8 cellular contexts compared by ENCODE assay signal in the genomic region with DNA sequence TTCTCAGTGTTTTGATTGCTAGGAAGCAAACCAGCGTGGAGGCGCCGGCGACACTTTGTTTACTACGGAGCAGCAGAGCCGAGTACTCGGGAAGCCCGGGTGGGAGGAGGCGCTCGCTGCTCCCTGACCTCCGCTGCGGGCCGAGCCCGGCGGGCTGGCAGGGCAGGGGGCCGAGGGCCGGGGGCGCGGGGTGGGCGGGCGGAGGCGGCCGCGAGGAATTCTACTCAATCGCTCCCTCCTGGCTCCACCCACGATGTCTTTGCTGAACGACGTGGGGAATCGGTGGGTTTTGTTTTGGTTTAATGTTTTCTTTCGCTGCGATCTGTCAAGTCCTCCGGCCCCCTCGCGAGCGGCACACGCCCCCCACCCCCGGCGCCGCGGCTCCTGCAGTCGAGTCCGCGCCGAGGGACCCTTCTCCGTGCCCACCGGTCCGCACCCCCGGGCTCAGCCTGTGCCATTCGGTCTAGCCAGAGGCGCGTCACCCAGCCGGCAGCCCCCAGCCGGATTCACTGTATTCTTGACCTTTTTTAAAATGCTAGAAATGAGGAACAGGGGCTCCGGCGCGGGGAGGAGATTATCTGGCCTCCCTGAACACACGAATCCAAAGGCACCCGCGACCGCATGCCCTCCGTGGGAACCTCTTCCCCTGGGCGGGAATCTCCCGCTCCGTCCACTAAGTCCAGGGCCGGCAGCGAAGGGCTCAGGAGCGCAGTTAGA. TPM values are rescaled to one million over a fixed set of nuclear protein-coding genes. Genes with fewer than 3 reads are reported as not detected.
A peak's percentile ranks its signal among the peaks of the same experiment; 100 is the strongest.
DNase-seq lines count a peak whose midpoint lies in the region; ATAC-seq and TF ChIP-seq lines count a peak whose summit lies in the region.

No MANE protein-coding gene starts in this region.

- peak overlapping the region; percentile 87 for H3K27ac Mint-ChIP-seq in Calu3 (ENCODE audit: unreplicated experiment)
- H3K27ac Mint-ChIP-seq in activated naive CD4-positive, alpha-beta T cell treated with anti-CD3 and anti-CD28 coated beads, Interleukin-2, amount 50 U/mL, for 24 hours = peak overlapping the region; percentile 95

- intact Hi-C loops in Calu3 (cut with micrococcal nuclease; ENCODE audit: unreplicated experiment) (no loop called here), heart left ventricle (cut with DNase I) (loop anchor here in 9 of 10 donors (2.0 to 10.0 kb wide), 17 partner anchors 80 to 880 kb away; no protein-coding TSS in a partner anchor)

- BruUV-seq in Calu3 (replicated peaks; lab: Mats Ljungman, UMichigan) = no TSS peak

- TF ChIP-seq POLR2A in heart left ventricle (IDR thresholded peaks at IDR 0.05) = no peak

- WGBS in heart left ventricle, 4 donors = 2 to 6% (median 2%) methylated on average over 35 to 67 of the region's 67 CpGs

- H3K4me1 ChIP-seq in heart left ventricle = peaks cover 6 to 36% (median 29%) of the 10 kb centered on the region in 12 donors
- H3K4me1 ChIP-seq in parathyroid adenoma = no peaks in the 10 kb centered on the region

- H3K36me3 ChIP-seq in heart left ventricle (no peaks in the 10 kb centered on the region), parathyroid adenoma (ENCODE audit: control insufficient read depth, insufficient read depth, low read length) (no peaks in the 10 kb centered on the region)

- H2AFZ ChIP-seq in parathyroid adenoma = peak overlapping the region; percentile 93

- peak; percentile 25 for ATAC-seq in GM21528 (IDR thresholded peaks at IDR 0.05; ENCODE audit: low FRiP score, unreplicated experiment)
- peak; percentile 38 to 62 (median 44) for ATAC-seq in heart left ventricle
- ATAC-seq in HG02870 (IDR thresholded peaks at IDR 0.05; ENCODE audit: unreplicated experiment) = no peak
- ATAC-seq in HG02973 (IDR thresholded peaks at IDR 0.05; ENCODE audit: unreplicated experiment) = no peak

- peak; percentile 11 for DNase-seq in Calu3
- peak; percentile 81 for DNase-seq in NCI-H526 treated with DMSO at 0.1 percent for 48 hours (lab: John Stamatoyannopoulos, UW)
- DNase-seq in heart left ventricle = peak; percentile 40 to 79 (median 65)

- H3K4me2 ChIP-seq in parathyroid adenoma (ENCODE audit: low read length) = peak overlapping the region; percentile 64

- peak overlapping the region; percentile 95 for H3K4me3 Mint-ChIP-seq in Calu3 (ENCODE audit: low read depth, unreplicated experiment)
- peak overlapping the region; percentile 92 for H3K4me3 Mint-ChIP-seq in activated naive CD4-positive, alpha-beta T cell treated with anti-CD3 and anti-CD28 coated beads, Interleukin-2, amount 50 U/mL, for 24 hours

- CTCF ChIA-PET in Calu3 (lab: Charles Lee) = no interaction called here

- no peaks in the 10 kb centered on the region for H3K79me2 ChIP-seq in parathyroid adenoma

- H3K27me3 ChIP-seq in heart left ventricle (no peaks in the 10 kb centered on the region), parathyroid adenoma (ENCODE audit: control insufficient read depth, insufficient read depth, low read length) (no peaks in the 10 kb centered on the region)

- H3K9ac ChIP-seq in parathyroid adenoma = no peak overlapping the region

- H3K9me3 ChIP-seq in heart left ventricle = no peaks in the 10 kb centered on the region
- no peaks in the 10 kb centered on the region for H3K9me3 ChIP-seq in parathyroid adenoma (ENCODE audit: control insufficient read depth, low read length)

- H3K27ac ChIP-seq in heart left ventricle (peak overlapping the region; percentile 93 to 99 (median 99)), parathyroid adenoma (peak overlapping the region; percentile 33)

- peaks cover 3% of the 10 kb centered on the region for H3K4me1 Mint-ChIP-seq in Calu3 (ENCODE audit: low read depth, unreplicated experiment)
- peaks cover 47% of the 10 kb centered on the region for H3K4me1 Mint-ChIP-seq in activated naive CD4-positive, alpha-beta T cell treated with anti-CD3 and anti-CD28 coated beads, Interleukin-2, amount 50 U/mL, for 24 hours

- peaks cover 53% of the 10 kb centered on the region for H3K36me3 Mint-ChIP-seq in Calu3 (ENCODE audit: insufficient read depth, unreplicated experiment)
- no peaks in the 10 kb centered on the region for H3K36me3 Mint-ChIP-seq in activated naive CD4-positive, alpha-beta T cell treated with anti-CD3 and anti-CD28 coated beads, Interleukin-2, amount 50 U/mL, for 24 hours

- H3K9me3 Mint-ChIP-seq in Calu3 (ENCODE audit: low read depth, unreplicated experiment) = no peaks in the 10 kb centered on the region
- H3K9me3 Mint-ChIP-seq in activated naive CD4-positive, alpha-beta T cell treated with anti-CD3 and anti-CD28 coated beads, Interleukin-2, amount 50 U/mL, for 24 hours = no peaks in the 10 kb centered on the region

- H3K27me3 Mint-ChIP-seq in Calu3 (ENCODE audit: unreplicated experiment) = no peaks in the 10 kb centered on the region
- H3K27me3 Mint-ChIP-seq in activated naive CD4-positive, alpha-beta T cell treated with anti-CD3 and anti-CD28 coated beads, Interleukin-2, amount 50 U/mL, for 24 hours = no peaks in the 10 kb centered on the region

- H3K4me3 ChIP-seq in heart left ventricle (peak overlapping the region; percentile 72 to 99 (median 94)), parathyroid adenoma (ENCODE audit: low read depth, low read length) (peak overlapping the region; percentile 74)

- TF ChIP-seq CTCF in Calu3 (IDR thresholded peaks at IDR 0.05; ENCODE audit: unreplicated experiment) (no peak), heart left ventricle (IDR thresholded peaks at IDR 0.05) (no peak), parathyroid adenoma (IDR thresholded peaks at IDR 0.05) (no peak)

RNA-seq across cellular contexts. Expression of gene FOXO1, which starts 0.6 kb away (rescaled TPM):
- total RNA-seq in Calu3 (2022) (11.3 and 15.6 TPM in 2 replicates), heart left ventricle (10 to 100 TPM in 8 of 9 donors, 1 to 10 TPM in 1; 9.8 to 26.8 (median 18.5) TPM)
- polyA plus RNA-seq in heart left ventricle = 10 to 100 TPM in 1 of 2 donors, 1 to 10 TPM in 1; 2.6 to 11.1 TPM

Comparison
In these comparisons a context has a peak if more than half of its experiments do, and no peak if none do; other contexts are left out.
1. DNase-seq: peak in every context shown above with its lines; median percentile 81 in NCI-H526 treated with DMSO at 0.1 percent for 48 hours; 65 in heart left ventricle; 11 in Calu3.
2. ATAC-seq: peak in GM21528 (single experiment) and heart left ventricle (4 of 4); none in HG02870 (single experiment) and HG02973 (single experiment).